Comparison of ENCODE assay signal across 25 cellular contexts in the genomic region with DNA sequence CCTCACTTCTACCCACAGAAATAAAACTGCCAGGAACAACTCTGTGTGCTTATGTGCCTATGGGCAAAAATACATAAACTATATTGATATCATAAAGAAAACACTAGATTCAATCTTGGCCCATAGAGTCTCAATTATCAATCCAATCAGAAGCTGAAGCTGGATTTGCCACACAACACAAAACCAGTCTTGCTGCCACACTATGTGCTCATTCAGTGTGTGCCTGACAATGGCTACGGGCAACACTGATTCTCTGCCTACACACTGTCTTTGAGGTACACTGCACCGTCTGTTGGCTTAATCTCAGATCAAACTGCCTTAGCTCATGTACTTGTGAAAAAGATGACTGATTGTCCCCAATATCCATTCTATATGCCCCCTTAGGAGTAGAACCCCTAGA. TPM values are rescaled to one million over a fixed set of nuclear protein-coding genes. Genes with fewer than 3 reads are reported as not detected.
DNase-seq lines count a peak whose midpoint lies in the region; ATAC-seq, FAIRE-seq and TF ChIP-seq lines count a peak whose summit lies in the region.
"Had no signal": no experiment of that assay in that cellular context is flagged by ENCODE, and none has a peak within 500 bp of the region (broad histone marks: within the 10 kb centered on the region; RNA-seq: fewer than 3 reads in every experiment).

No MANE protein-coding gene starts in this region.

- no peak for ATAC-seq in GM23338
- no peak for ATAC-seq in K562
- no peak for ATAC-seq in HG03025 (IDR thresholded peaks at IDR 0.05; ENCODE audit: low FRiP score, unreplicated experiment)

- no peak overlapping the region for H3K4me2 ChIP-seq in GM23338
- no peak overlapping the region for H3K4me2 ChIP-seq in K562 (ENCODE audit: insufficient read depth, low read length)
- H3K4me2 ChIP-seq in keratinocyte (ENCODE audit: control insufficient read depth, extremely low read depth, insufficient read depth, low read depth, low read length): no peak overlapping the region
- H3K4me2 ChIP-seq: BLaER1 had no signal

- peaks cover 20% of the 10 kb centered on the region for H3K4me1 Mint-ChIP-seq in GM23338

- H4K20me1 ChIP-seq in GM23338 (replicated peaks; ENCODE audit: insufficient read depth) (no peaks in the 10 kb centered on the region), K562 (replicated peaks; ENCODE audit: control insufficient read depth, insufficient read depth, low read length) (peaks cover 6% of the 10 kb centered on the region; the same call in 1 of the 2 replicates), keratinocyte (ENCODE audit: control insufficient read depth, extremely low read depth, insufficient read depth, low read length) (no peaks in the 10 kb centered on the region)

- peaks cover 11% of the 10 kb centered on the region for H3K4me1 ChIP-seq in GM23338 (ENCODE audit: insufficient read depth)
- peaks cover 10 to 42% of the 10 kb centered on the region in 2 experiments for H3K4me1 ChIP-seq in K562 (replicated peaks in 1 of 2; ENCODE audit: control insufficient read depth in 2 of 2, insufficient read depth in 2 of 2, low read length in 2 of 2)
- H3K4me1 ChIP-seq in keratinocyte (ENCODE audit: control insufficient read depth, extremely low read depth, insufficient read depth, low read length): no peaks in the 10 kb centered on the region
- H3K4me1 ChIP-seq: BE2C had no signal

- no peak overlapping the region for H3K4me3 ChIP-seq in GM23338
- H3K4me3 ChIP-seq in K562: no peak overlapping the region
- no peak overlapping the region for H3K4me3 ChIP-seq in keratinocyte (ENCODE audit: control insufficient read depth in 2 of 3, extremely low read depth in 1 of 3, insufficient read depth in 2 of 3, low read depth in 1 of 3, low read length in 3 of 3)
- H3K4me3 ChIP-seq: BLaER1 had no signal

- H3K9me3 ChIP-seq in K562 (replicated peaks; ENCODE audit: control insufficient read depth, insufficient read depth, low read depth, low read length): no peaks in the 10 kb centered on the region
- H3K9me3 ChIP-seq in keratinocyte (ENCODE audit: control insufficient read depth, low read depth, low read length): no peaks in the 10 kb centered on the region
- H3K9me3 ChIP-seq: BE2C had no signal

- H3K9me3 Mint-ChIP-seq in GM23338: no peaks in the 10 kb centered on the region; the same call in 2 of the 3 replicates
- H3K9me3 Mint-ChIP-seq: CD8-positive, alpha-beta memory T cell had no signal

- TF ChIP-seq EP300 in K562 (IDR thresholded peaks at IDR 0.05; ENCODE audit: low read length): no peak

- H3K4me3 Mint-ChIP-seq in GM23338: no peak overlapping the region
- H3K4me3 Mint-ChIP-seq: CD14-positive monocyte; CD4-positive, alpha-beta memory T cell; CD4-positive, CD25-positive, alpha-beta regulatory T cell; CD8-positive, alpha-beta memory T cell had no signal

- H3K9ac ChIP-seq in K562 (ENCODE audit: insufficient read depth in 1 of 2, low read depth in 2 of 2, low read length in 2 of 2): no peak overlapping the region
- H3K9ac ChIP-seq in keratinocyte (ENCODE audit: control insufficient read depth, extremely low read depth, insufficient read depth, low read length): no peak overlapping the region
- H3K9ac ChIP-seq: BLaER1 had no signal

- no peak for TF ChIP-seq CTCF in GM23338 (conservative IDR thresholded peaks at IDR 0.05; ENCODE audit: low read depth in 2 of 2)
- TF ChIP-seq CTCF in K562 (IDR thresholded peaks at IDR 0.05 in 2 of 3, conservative IDR thresholded peaks at IDR 0.05 in 1 of 3; ENCODE audit: insufficient read depth in 2 of 3, low read depth in 1 of 3, low read length in 3 of 3): no peak
- TF ChIP-seq CTCF in keratinocyte (optimal IDR thresholded peaks at IDR 0.05 in 1 of 3, IDR thresholded peaks at IDR 0.05 in 1 of 3, conservative IDR thresholded peaks at IDR 0.05 in 1 of 3; ENCODE audit: extremely low read depth in 1 of 3, insufficient read depth in 2 of 3, low read length in 3 of 3): no peak

- FAIRE-seq in K562 (lab: Jason Lieb, UNC) (no peak), keratinocyte (lab: Jason Lieb, UNC) (peak; percentile 41)
- FAIRE-seq: A204.1, D721Med, G401.6, GM12891, GM19239 had no signal

- H3K27ac Mint-ChIP-seq in GM23338: 0 out of 2 replicates have a peak overlapping the region, but pooled peaks have one; percentile 43
- H3K27ac Mint-ChIP-seq: CD14-positive monocyte; CD4-positive, alpha-beta memory T cell; CD4-positive, CD25-positive, alpha-beta regulatory T cell had no signal

- no peaks in the 10 kb centered on the region for H3K36me3 ChIP-seq in GM23338 (ENCODE audit: insufficient read depth)
- H3K36me3 ChIP-seq in K562 (ENCODE audit: control insufficient read depth, insufficient read depth, low read length): peaks cover 33% of the 10 kb centered on the region
- H3K36me3 ChIP-seq in keratinocyte (ENCODE audit: control insufficient read depth in 2 of 2, extremely low read depth in 1 of 2, insufficient read depth in 2 of 2, low read length in 2 of 2): no peaks in the 10 kb centered on the region
- H3K36me3 ChIP-seq: BE2C had no signal

- H3K79me2 ChIP-seq in GM23338 (replicated peaks; ENCODE audit: insufficient read depth): peaks cover 28% of the 10 kb centered on the region
- H3K79me2 ChIP-seq in K562 (ENCODE audit: control insufficient read depth, insufficient read depth, low read length): peaks cover 94% of the 10 kb centered on the region
- no peaks in the 10 kb centered on the region for H3K79me2 ChIP-seq in keratinocyte (ENCODE audit: control insufficient read depth, insufficient read depth, low read length)

- no peak overlapping the region for H3K27ac ChIP-seq in GM23338 (ENCODE audit: low read depth)
- no peak overlapping the region for H3K27ac ChIP-seq in K562 (ENCODE audit: extremely low read depth, low read depth, low read length)
- no peak overlapping the region for H3K27ac ChIP-seq in keratinocyte (ENCODE audit: control insufficient read depth, insufficient read depth, low read length)
- H3K27ac ChIP-seq: BLaER1 had no signal

- no peaks in the 10 kb centered on the region for H3F3A ChIP-seq in GM23338 (replicated peaks; ENCODE audit: low read depth)

- in situ Hi-C loops in K562 (cut with MboI): loop anchor here (5.0 kb wide), 1 partner anchor 113 kb away; no protein-coding TSS in a partner anchor

- H2AFZ ChIP-seq in GM23338 (no peak overlapping the region), K562 (ENCODE audit: low read depth, low read length) (no peak overlapping the region), keratinocyte (ENCODE audit: control insufficient read depth, low read length) (no peak overlapping the region)

- peaks cover 5% of the 10 kb centered on the region; the same call in 1 of the 2 replicates for H3K9me2 ChIP-seq in GM23338 (ENCODE audit: insufficient read depth)

- H3K27me3 ChIP-seq in GM23338 (ENCODE audit: insufficient read depth) (no peaks in the 10 kb centered on the region), K562 (ENCODE audit: control insufficient read depth in 2 of 2, insufficient read depth in 2 of 2, low read length in 2 of 2) (no peaks in the 10 kb centered on the region), keratinocyte (ENCODE audit: control insufficient read depth, extremely low read depth, insufficient read depth, low read length) (no peaks in the 10 kb centered on the region)
- H3K27me3 ChIP-seq: BE2C, BLaER1 had no signal

- dilution Hi-C loops in keratinocyte (cut with MboI; ENCODE audit: extremely low pct_ligation_motif_present, low sequenced_read_pairs): no loop called here

- H3K27me3 Mint-ChIP-seq in GM23338 (ENCODE audit: insufficient read depth, low read depth, poor library complexity): peaks cover 1% of the 10 kb centered on the region
- H3K27me3 Mint-ChIP-seq: CD4-positive, alpha-beta memory T cell; CD4-positive, CD25-positive, alpha-beta regulatory T cell; CD8-positive, alpha-beta memory T cell had no signal

- no peak for DNase-seq in GM23338 (ENCODE audit: low spot score)
- no peak for DNase-seq in K562 (ENCODE audit: extremely low read depth in 1 of 4, low spot score in 3 of 4)
- DNase-seq in keratinocyte (ENCODE audit: low read depth, low spot score): no peak
- no peak for DNase-seq in NCI-H146 (lab: John Stamatoyannopoulos, UW)
- DNase-seq in HuH-7 (ENCODE audit: low spot score): no peak
- no peak for DNase-seq in activated CD4-positive, CD25-positive, alpha-beta regulatory T cell (lab: John Stamatoyannopoulos, UW)
- DNase-seq: 8988T; ACHN; BE2C; C1 segment of cervical spinal cord; Calu3; CD4-positive, alpha-beta memory T cell; CD4-positive, CD25-positive, alpha-beta regulatory T cell; CD8-positive, alpha-beta memory T cell; COR-L47; DMS79 treated with DMSO at 0.1 percent for 48 hours; GF-D8 had no signal

- intact Hi-C loops in K562 (cut with micrococcal nuclease): no loop called here

- CTCF ChIA-PET in K562 (lab: Yijun Ruan, JAX; ENCODE audit: low intra/inter-chr PET ratio): no interaction called here

- H3K9me1 ChIP-seq in K562 (ENCODE audit: control insufficient read depth, insufficient read depth, low read length) (no peaks in the 10 kb centered on the region), keratinocyte (ENCODE audit: control insufficient read depth, extremely low read depth, insufficient read depth, low read length) (peaks cover 2% of the 10 kb centered on the region)

- BruUV-seq in K562 (replicated peaks; lab: Mats Ljungman, UMichigan): no TSS peak

- TF ChIP-seq POLR2A in K562 (conservative IDR thresholded peaks at IDR 0.05): no peak

- POLR2A ChIA-PET in K562 (lab: Yijun Ruan, JAX): interaction anchor here (1.0 to 1.5 kb wide), 3 partner anchors 13 to 38 kb away, joined by 5 to 6 read pairs (median 5); partner anchors contain the start of gene ARL15

- peaks cover under 1% of the 10 kb centered on the region for H3K36me3 Mint-ChIP-seq in GM23338 (ENCODE audit: low read depth)

- no peak for TF ChIP-seq RAD21 in K562 (CRISPR knock-in tag; conservative IDR thresholded peaks at IDR 0.05 in 1 of 2, IDR thresholded peaks at IDR 0.05 in 1 of 2)

- WGBS in K562 (ENCODE audit: insufficient coverage, low coverage, missing lambda C conversion rate): 89% methylated on average over 2 of the region's 2 CpGs

RNA-seq across cellular contexts. Expression of gene ARL15, which starts 35.4 kb away (rescaled TPM):
- 34.5 and 54.0 TPM in 2 replicates for total RNA-seq in GM23338 (2014; rRNA removed; shearing (Covaris generic))
- polyA plus RNA-seq in GM23338 (2016; fragmentation: Nextera tagmentation; extraction: Ambion mirVana) (12.1 and 13.0 TPM in 2 replicates), K562 (2011; rRNA removed) (59.5 and 60.1 TPM in 2 replicates), K562 (2014; fragmentation: Illumina TruSeq; extraction: Trizol) (71.8 and 80.4 TPM in 2 replicates), K562 (2014; fragmentation: Nextera tagmentation; extraction: Ambion mirVana) (10 to 100 TPM; 18.5 to 22.4 TPM), K562 (2014; rRNA removed) (57.0 and 60.0 TPM in 2 replicates), keratinocyte (17.1 to 24.7 TPM (median 19.7 TPM) in 3 replicates)
- total RNA-seq in K562 (2011; cell fraction: chromatin; rRNA removed; ENCODE audit: low replicate concordance): 218 and 235 TPM in 2 replicates
- 124 and 166 TPM in 2 replicates for total RNA-seq in K562 (2011; cell fraction: nucleolus; rRNA removed)
- 179 and 212 TPM in 2 replicates for total RNA-seq in K562 (2011; cell fraction: nucleoplasm; rRNA removed)
- total RNA-seq in K562 (2014; rRNA removed) (45.9 and 46.7 TPM in 2 replicates), K562 (2014; rRNA removed; fragmentation: Illumina TruSeq; extraction: Trizol) (64.0 and 71.2 TPM in 2 replicates), K562 (2015; rRNA removed; fragmentation: Illumina TruSeq; extraction: Trizol) (40.0 and 46.1 TPM in 2 replicates), K562 (2021) (54.1 and 58.7 TPM in 2 replicates)
- polyA plus RNA-seq in K562 (2011; cell fraction: cytosol; rRNA removed): 24.8 and 46.7 TPM in 2 replicates
- 29.3 and 46.0 TPM in 2 replicates for polyA plus RNA-seq in K562 (2011; cell fraction: nucleus; rRNA removed)
- 45.4 and 47.0 TPM in 2 replicates for polyA plus RNA-seq in K562 (2012)
- polyA minus RNA-seq in K562 (2011; rRNA and poly(A)+ RNA removed): 135 and 180 TPM in 2 replicates
- 39.2 and 48.3 TPM in 2 replicates for polyA minus RNA-seq in K562 (2011; cell fraction: cytosol; rRNA and poly(A)+ RNA removed)
- polyA minus RNA-seq in K562 (2011; cell fraction: nucleus; rRNA and poly(A)+ RNA removed): 201 and 315 TPM in 2 replicates
- polyA plus RNA-seq in keratinocyte (2011; ENCODE audit: low read depth): 1.9 TPM
- polyA plus RNA-seq in keratinocyte (2011; cell fraction: cytosol; rRNA removed): 13.7 and 17.9 TPM in 2 replicates
- 12.2 and 15.1 TPM in 2 replicates for polyA plus RNA-seq in keratinocyte (2011; cell fraction: nucleus; rRNA removed)
- 8.2 and 16.0 TPM in 2 replicates for polyA plus RNA-seq in keratinocyte (2012; ENCODE audit: low replicate concordance)
- polyA minus RNA-seq in keratinocyte: 20.1 to 59.1 TPM (median 50.1 TPM) in 3 replicates
- 10.7 TPM for polyA minus RNA-seq in keratinocyte (2011; cell fraction: cytosol; rRNA and poly(A)+ RNA removed)
- 43.6 and 84.3 TPM in 2 replicates for polyA minus RNA-seq in keratinocyte (2011; cell fraction: nucleus; rRNA and poly(A)+ RNA removed)
